Comparison of ENCODE assay signal across 13 cellular contexts in genomic region chr11:61545341-61545740, GRCh38. TPM values are rescaled to one million over a fixed set of nuclear protein-coding genes. Genes with fewer than 3 reads are reported as not detected.
DNase-seq lines count a peak whose midpoint lies in the region; ATAC-seq, FAIRE-seq and TF ChIP-seq lines count a peak whose summit lies in the region.
"Had no signal": no experiment of that assay in that cellular context is flagged by ENCODE, and none has a peak within 500 bp of the region (broad histone marks: within the 10 kb centered on the region; RNA-seq: fewer than 3 reads in every experiment).

No MANE protein-coding gene starts in this region.

- intact Hi-C loops in HepG2 (cut with micrococcal nuclease; ENCODE audit: unreplicated experiment): no loop called here

- H3K23me2 ChIP-seq in H9 (ENCODE audit: insufficient read length, low read depth, low read length, poor library complexity, severe bottlenecking): no peaks in the 10 kb centered on the region

- H2BK120ac ChIP-seq in H9 (ENCODE audit: low read depth, low read length, poor library complexity, severe bottlenecking): no peak overlapping the region

- WGBS in H9 (ENCODE audit: extremely low coverage, insufficient read length, low lambda C conversion rate): no CpG with 5 or more reads among the region's 7 CpGs
- 86% methylated on average over 7 of the region's 7 CpGs for WGBS in HepG2 (ENCODE audit: low lambda C conversion rate)

- H3K27ac ChIP-seq in H9 (ENCODE audit: insufficient read length, low read depth, low read length) (no peak overlapping the region), astrocyte (ENCODE audit: low read depth, low read length) (no peak overlapping the region), HepG2 (ENCODE audit: extremely low read length, insufficient read depth, low read length) (no peak overlapping the region)

- in situ Hi-C loops in HepG2 (cut with HindIII; ENCODE audit: extremely low pct_ligation_motif_present, low pct_unique_long_range_greater_than_20kb): no loop called here

- H3K56ac ChIP-seq in H9 (ENCODE audit: insufficient read length, low read depth, low read length): no peak overlapping the region

- no peak overlapping the region for H2BK5ac ChIP-seq in H9 (ENCODE audit: insufficient read length, low read length)

- H3K4ac ChIP-seq in H9 (ENCODE audit: low read depth, low read length): no peak overlapping the region

- CTCF ChIA-PET in HepG2 (lab: Yijun Ruan, JAX; ENCODE audit: low intra/inter-chr PET ratio, low total read pairs): no interaction called here

- no peaks in the 10 kb centered on the region; the same call in none of the 2 replicates for H3K27me3 Mint-ChIP-seq in H9 (ENCODE audit: low read depth)
- H3K27me3 Mint-ChIP-seq in astrocyte (ENCODE audit: low read depth, unreplicated experiment): peaks cover 29% of the 10 kb centered on the region

- ATAC-seq in HepG2: no peak
- ATAC-seq in stimulated activated effector memory CD8-positive, alpha-beta T cell treated with anti-CD3 and anti-CD28 coated beads, Interleukin-12 subunit alpha, Interleukin-12 subunit beta, amount 100 ng/mL, for 72 hours: no peak
- no peak for ATAC-seq in HG02588 (IDR thresholded peaks at IDR 0.05; ENCODE audit: unreplicated experiment)
- no peak for ATAC-seq in HG02610 (IDR thresholded peaks at IDR 0.05; ENCODE audit: unreplicated experiment)

- no peak overlapping the region for H3K14ac ChIP-seq in H9 (ENCODE audit: insufficient read depth, low read length)

- H3K79me2 ChIP-seq in H9 (ENCODE audit: insufficient read depth, low read length): no peaks in the 10 kb centered on the region
- H3K79me2 ChIP-seq in astrocyte (ENCODE audit: insufficient read depth, low read length): no peaks in the 10 kb centered on the region
- H3K79me2 ChIP-seq in HepG2 (ENCODE audit: insufficient read depth, low read length): no peaks in the 10 kb centered on the region

- H2BK15ac ChIP-seq in H9 (ENCODE audit: low read depth, low read length): no peak overlapping the region

- H4K5ac ChIP-seq in H9 (ENCODE audit: insufficient read length, low read depth, low read length): no peak overlapping the region

- H3K4me1 ChIP-seq in H9 (ENCODE audit: insufficient read depth, low read length) (peaks cover 4% of the 10 kb centered on the region; the same call in 1 of the 2 replicates), astrocyte (ENCODE audit: insufficient read depth, low read length) (no peaks in the 10 kb centered on the region), HepG2 (ENCODE audit: insufficient read depth, low read length) (peaks cover 15% of the 10 kb centered on the region)

- no peak overlapping the region for H4K91ac ChIP-seq in H9 (ENCODE audit: insufficient read length, low read depth, low read length)

- H3K4me2 ChIP-seq in H9 (ENCODE audit: insufficient read depth, insufficient read length, low read length): no peak overlapping the region
- H3K4me2 ChIP-seq in astrocyte (ENCODE audit: low read length): no peak overlapping the region
- H3K4me2 ChIP-seq in HepG2 (ENCODE audit: low read depth, low read length): no peak overlapping the region

- FAIRE-seq in astrocyte (lab: Jason Lieb, UNC) (no peak), HepG2 (lab: Jason Lieb, UNC) (no peak)

- H3K4me3 ChIP-seq in astrocyte (ENCODE audit: insufficient read depth, low read depth, low read length) (no peak overlapping the region), HepG2 (replicated peaks in 1 of 3; ENCODE audit: insufficient read depth in 1 of 3, low read depth in 2 of 3, low read length in 3 of 3) (no peak overlapping the region)

- no peak overlapping the region for H3K9ac ChIP-seq in H9 (ENCODE audit: extremely low read depth, insufficient read length, low read length)
- no peak overlapping the region for H3K9ac ChIP-seq in astrocyte (ENCODE audit: low read length)
- H3K9ac ChIP-seq in HepG2 (ENCODE audit: insufficient read depth, low read depth, low read length): no peak overlapping the region

- no peaks in the 10 kb centered on the region for H3K79me1 ChIP-seq in H9 (ENCODE audit: insufficient read depth, low read depth, low read length, poor library complexity, severe bottlenecking)

- H3K36me3 Mint-ChIP-seq in H9 (ENCODE audit: insufficient read depth in 1 of 3, low read depth in 3 of 3) (peaks cover 0 to 5% (median 4%) of the 10 kb centered on the region in 3 experiments; a peak in 2 of 7 replicates), astrocyte (ENCODE audit: low read depth, unreplicated experiment) (peaks cover 9% of the 10 kb centered on the region)
- H3K36me3 Mint-ChIP-seq in stimulated activated effector memory CD8-positive, alpha-beta T cell treated with anti-CD3 and anti-CD28 coated beads, Interleukin-12 subunit alpha, Interleukin-12 subunit beta, amount 100 ng/mL, for 72 hours: no peaks in the 10 kb centered on the region

- H2BK12ac ChIP-seq in H9 (ENCODE audit: insufficient read length, low read depth, low read length): no peak overlapping the region

- no peak overlapping the region for H2BK20ac ChIP-seq in H9 (ENCODE audit: low read depth, low read length, poor library complexity, severe bottlenecking)

- H2AFZ ChIP-seq in H9 (ENCODE audit: low read length) (no peak overlapping the region), astrocyte (ENCODE audit: low read depth, low read length) (no peak overlapping the region), HepG2 (ENCODE audit: low read length) (no peak overlapping the region)

- no peak for TF ChIP-seq RAD21 in HepG2 (CRISPR knock-in tag; IDR thresholded peaks at IDR 0.05)

- H3K9me3 ChIP-seq in H9 (ENCODE audit: control insufficient read depth, low read depth, low read length): no peaks in the 10 kb centered on the region
- H3K9me3 ChIP-seq in astrocyte (ENCODE audit: insufficient read depth, low read depth, low read length): no peaks in the 10 kb centered on the region
- H3K9me3 ChIP-seq in HepG2 (ENCODE audit: low read length): no peaks in the 10 kb centered on the region

- peak; percentile 53 for DNase-seq in D341Med (ENCODE audit: low spot score)
- no peak for DNase-seq in H9
- no peak for DNase-seq in astrocyte (ENCODE audit: low read depth)
- DNase-seq in HepG2 (ENCODE audit: low spot score): no peak
- no peak for DNase-seq in stimulated activated effector memory CD8-positive, alpha-beta T cell treated with anti-CD3 and anti-CD28 coated beads, Interleukin-12 subunit alpha, Interleukin-12 subunit beta, amount 100 ng/mL, for 72 hours (ENCODE audit: low spot score in 2 of 2)
- no peak for DNase-seq in globus pallidus (ENCODE audit: low spot score)
- DNase-seq: GOT3; hypothalamus; stimulated activated CD8-positive, alpha-beta memory T cell treated with anti-CD3 and anti-CD28 coated beads, Interleukin-4, amount 100 ng/mL, for 48 hours had no signal

- TF ChIP-seq EP300 in HepG2 (IDR thresholded peaks at IDR 0.05; ENCODE audit: low read depth in 2 of 2, low read length in 2 of 2) (no peak), HepG2 (CRISPR knock-in tag; IDR thresholded peaks at IDR 0.05; ENCODE audit: borderline replicate concordance) (no peak)

- no peak overlapping the region for H2AK5ac ChIP-seq in H9 (ENCODE audit: insufficient read length, low read length)

- no peak overlapping the region for H3K23ac ChIP-seq in H9 (ENCODE audit: insufficient read length, low read depth, low read length)

- H4K20me1 ChIP-seq in H9 (ENCODE audit: control insufficient read depth, insufficient read depth, insufficient read length): no peaks in the 10 kb centered on the region
- no peaks in the 10 kb centered on the region for H4K20me1 ChIP-seq in astrocyte (ENCODE audit: insufficient read depth, low read length)
- H4K20me1 ChIP-seq in HepG2 (ENCODE audit: insufficient read depth, low read length): no peaks in the 10 kb centered on the region

- no peaks in the 10 kb centered on the region for H3K27me3 ChIP-seq in H9 (ENCODE audit: insufficient read depth, low read length)
- H3K27me3 ChIP-seq in astrocyte (ENCODE audit: insufficient read depth, low read length): peaks cover 2% of the 10 kb centered on the region
- no peaks in the 10 kb centered on the region for H3K27me3 ChIP-seq in HepG2 (ENCODE audit: control insufficient read depth in 1 of 2, insufficient read depth in 2 of 2, low read length in 2 of 2)

- POLR2A ChIA-PET in HepG2 (lab: Yijun Ruan, JAX): no interaction called here

- no peak overlapping the region for H4K8ac ChIP-seq in H9 (replicated peaks; ENCODE audit: insufficient read length, low read depth, low read length)

- H3K9me3 Mint-ChIP-seq in H9 (no peaks in the 10 kb centered on the region), astrocyte (ENCODE audit: unreplicated experiment) (peaks cover 2% of the 10 kb centered on the region)
- no peaks in the 10 kb centered on the region for H3K9me3 Mint-ChIP-seq in stimulated activated effector memory CD8-positive, alpha-beta T cell treated with anti-CD3 and anti-CD28 coated beads, Interleukin-12 subunit alpha, Interleukin-12 subunit beta, amount 100 ng/mL, for 72 hours
- H3K9me3 Mint-ChIP-seq: brain had no signal

- TF ChIP-seq CTCF in H9 (conservative IDR thresholded peaks at IDR 0.05) (peak; percentile 71), astrocyte (IDR thresholded peaks at IDR 0.05; ENCODE audit: insufficient read depth, low read depth, low read length) (peak; percentile 33), HepG2 (CRISPR knock-in tag; IDR thresholded peaks at IDR 0.05) (peak; percentile 38; the same call in 1 of the 2 replicates)

- no peak overlapping the region for H3T11ph ChIP-seq in H9 (ENCODE audit: low read length)

- H3K4me3 Mint-ChIP-seq in H9 (no peak overlapping the region), astrocyte (ENCODE audit: unreplicated experiment) (no peak overlapping the region)
- H3K4me3 Mint-ChIP-seq in stimulated activated effector memory CD8-positive, alpha-beta T cell treated with anti-CD3 and anti-CD28 coated beads, Interleukin-12 subunit alpha, Interleukin-12 subunit beta, amount 100 ng/mL, for 72 hours: no peak overlapping the region
- H3K4me3 Mint-ChIP-seq: brain had no signal

- TF ChIP-seq POLR2A in HepG2 (IDR thresholded peaks at IDR 0.05; ENCODE audit: insufficient read depth in 1 of 2, low read depth in 2 of 2, low read length in 2 of 2): no peak

- BruUV-seq in HepG2 (replicated peaks; lab: Mats Ljungman, UMichigan): no TSS peak

- H3K36me3 ChIP-seq in astrocyte (ENCODE audit: insufficient read depth, low read length) (no peaks in the 10 kb centered on the region), HepG2 (replicated peaks in 1 of 2; ENCODE audit: control insufficient read depth in 1 of 2, insufficient read depth in 2 of 2, low read length in 2 of 2) (no peaks in the 10 kb centered on the region)

- H3K4me1 Mint-ChIP-seq in H9: peaks cover 27 to 56% of the 10 kb centered on the region in 2 experiments
- peaks cover 5% of the 10 kb centered on the region for H3K4me1 Mint-ChIP-seq in astrocyte (ENCODE audit: low read depth, unreplicated experiment)
- peaks cover 6% of the 10 kb centered on the region for H3K4me1 Mint-ChIP-seq in stimulated activated effector memory CD8-positive, alpha-beta T cell treated with anti-CD3 and anti-CD28 coated beads, Interleukin-12 subunit alpha, Interleukin-12 subunit beta, amount 100 ng/mL, for 72 hours

- H3K27ac Mint-ChIP-seq in H9 (peak overlapping the region in 1 of 3 experiments; percentile 30; a peak in 1 of 7 replicates), astrocyte (ENCODE audit: unreplicated experiment) (no peak overlapping the region)
- no peak overlapping the region for H3K27ac Mint-ChIP-seq in stimulated activated effector memory CD8-positive, alpha-beta T cell treated with anti-CD3 and anti-CD28 coated beads, Interleukin-12 subunit alpha, Interleukin-12 subunit beta, amount 100 ng/mL, for 72 hours

- H3K18ac ChIP-seq in H9 (ENCODE audit: insufficient read length, low read depth, low read length): no peak overlapping the region

RNA-seq across cellular contexts. Expression of gene SYT7, which starts 35.5 kb away (rescaled TPM):
- total RNA-seq in H9 (2021) (7.0 and 8.8 TPM in 2 replicates), astrocyte (3.7 and 3.8 TPM in 2 replicates), HepG2 (2016; rRNA removed; fragmentation: Illumina TruSeq; extraction: Trizol) (0.81 and 1.4 TPM in 2 replicates)
- 1.2 and 2.8 TPM in 2 replicates for total RNA-seq in HepG2 (2016; cell fraction: cytosol; rRNA removed; fragmentation: Illumina TruSeq; extraction: Trizol; ENCODE audit: low read depth)
- total RNA-seq in HepG2 (2016; cell fraction: insoluble cytoplasmic fraction; rRNA removed; fragmentation: Illumina TruSeq; extraction: Trizol): 1.6 TPM in 2 replicates
- total RNA-seq in HepG2 (2016; cell fraction: membrane; rRNA removed; fragmentation: Illumina TruSeq; extraction: Trizol): 2.9 and 3.9 TPM in 2 replicates
- total RNA-seq in HepG2 (2016; cell fraction: nucleus; rRNA removed; fragmentation: Illumina TruSeq; extraction: Trizol): 1.2 and 1.9 TPM in 2 replicates
- polyA plus RNA-seq in HepG2 (2011; rRNA removed): 4.4 and 6.2 TPM in 2 replicates
- 3.5 and 4.0 TPM in 2 replicates for polyA plus RNA-seq in HepG2 (2011; cell fraction: cytosol; rRNA removed)
- polyA plus RNA-seq in HepG2 (2011; cell fraction: nucleus; rRNA removed): 13.8 and 15.6 TPM in 2 replicates
- 8.2 and 9.2 TPM in 2 replicates for polyA plus RNA-seq in HepG2 (2012)
- 2.3 and 2.9 TPM in 2 replicates for polyA plus RNA-seq in HepG2 (2016; cell fraction: cytosol; fragmentation: Illumina TruSeq; extraction: Trizol; ENCODE audit: low read depth)
- polyA plus RNA-seq in HepG2 (2016; cell fraction: insoluble cytoplasmic fraction; fragmentation: Illumina TruSeq; extraction: Trizol; ENCODE audit: low read depth): 2.0 and 2.2 TPM in 2 replicates
- polyA plus RNA-seq in HepG2 (2016; cell fraction: membrane; fragmentation: Illumina TruSeq; extraction: Trizol; ENCODE audit: low read depth): 3.2 and 3.7 TPM in 2 replicates
- 3.0 and 3.7 TPM in 2 replicates for polyA plus RNA-seq in HepG2 (2016; cell fraction: nucleus; fragmentation: Illumina TruSeq; extraction: Trizol; ENCODE audit: insufficient read depth, low read depth)
- polyA minus RNA-seq in HepG2 (2011; rRNA and poly(A)+ RNA removed; ENCODE audit: low replicate concordance): 2.1 and 7.7 TPM in 2 replicates
- polyA minus RNA-seq in HepG2 (2011; cell fraction: cytosol; rRNA and poly(A)+ RNA removed): 2.9 and 7.2 TPM in 2 replicates
- polyA minus RNA-seq in HepG2 (2011; cell fraction: nucleus; rRNA and poly(A)+ RNA removed): 1.7 and 2.9 TPM in 2 replicates

RNA-seq across cellular contexts. Expression of gene LRRC10B, which starts 36.8 kb away (rescaled TPM):
- total RNA-seq in H9 (2021): 0.31 and 0.39 TPM in 2 replicates
- 0.09 and 0.12 TPM in 2 replicates for total RNA-seq in astrocyte
- total RNA-seq in HepG2 (2016; rRNA removed; fragmentation: Illumina TruSeq; extraction: Trizol): not detected in 2 replicates
- not detected in 2 replicates for total RNA-seq in HepG2 (2016; cell fraction: cytosol; rRNA removed; fragmentation: Illumina TruSeq; extraction: Trizol; ENCODE audit: low read depth)
- not detected in 2 replicates for total RNA-seq in HepG2 (2016; cell fraction: insoluble cytoplasmic fraction; rRNA removed; fragmentation: Illumina TruSeq; extraction: Trizol)
- not detected in 2 replicates for total RNA-seq in HepG2 (2016; cell fraction: membrane; rRNA removed; fragmentation: Illumina TruSeq; extraction: Trizol)
- total RNA-seq in HepG2 (2016; cell fraction: nucleus; rRNA removed; fragmentation: Illumina TruSeq; extraction: Trizol): not detected in 2 replicates
- polyA plus RNA-seq in HepG2 (2011; rRNA removed): not detected in 2 replicates
- not detected in 2 replicates for polyA plus RNA-seq in HepG2 (2011; cell fraction: cytosol; rRNA removed)
- not detected in 2 replicates for polyA plus RNA-seq in HepG2 (2011; cell fraction: nucleus; rRNA removed)
- not detected in 2 replicates for polyA plus RNA-seq in HepG2 (2012)
- not detected in 2 replicates for polyA plus RNA-seq in HepG2 (2016; cell fraction: cytosol; fragmentation: Illumina TruSeq; extraction: Trizol; ENCODE audit: low read depth)
- not detected in 2 replicates for polyA plus RNA-seq in HepG2 (2016; cell fraction: insoluble cytoplasmic fraction; fragmentation: Illumina TruSeq; extraction: Trizol; ENCODE audit: low read depth)
- polyA plus RNA-seq in HepG2 (2016; cell fraction: membrane; fragmentation: Illumina TruSeq; extraction: Trizol; ENCODE audit: low read depth): not detected in 2 replicates
- not detected in 2 replicates for polyA plus RNA-seq in HepG2 (2016; cell fraction: nucleus; fragmentation: Illumina TruSeq; extraction: Trizol; ENCODE audit: insufficient read depth, low read depth)
- polyA minus RNA-seq in HepG2 (2011; rRNA and poly(A)+ RNA removed; ENCODE audit: low replicate concordance): not detected in 2 replicates
- polyA minus RNA-seq in HepG2 (2011; cell fraction: cytosol; rRNA and poly(A)+ RNA removed): not detected in 2 replicates
- polyA minus RNA-seq in HepG2 (2011; cell fraction: nucleus; rRNA and poly(A)+ RNA removed): not detected in 2 replicates
- total RNA-seq: pulmonary artery endothelial cell had no signal
